Comparison of ENCODE assay signal across 9 cellular contexts in genomic region chr1:222452031-222452430, GRCh38.
"Had no signal": no experiment of that assay in that cellular context is flagged by ENCODE, and none has a peak within 500 bp of the region (broad histone marks: within the 10 kb centered on the region; RNA-seq: fewer than 3 reads in every experiment).

No MANE protein-coding gene starts in this region.

- H3K27ac ChIP-seq: KMS-11 had no signal

- FAIRE-seq: H1, H54, HTR-8/SVneo had no signal

- H3K4me3 ChIP-seq: GM23338 had no signal

- H3K36me3 Mint-ChIP-seq: IgD-negative memory B cell had no signal

- ATAC-seq: GM23338 had no signal

- H2AFZ ChIP-seq: GM23338 had no signal

- H3K4me3 Mint-ChIP-seq: GM23338, H9, IgD-negative memory B cell had no signal

- H3K4me2 ChIP-seq: GM23338, KMS-11 had no signal

- H3K27ac Mint-ChIP-seq: GM23338, H9 had no signal

- DNase-seq: H9, HCEC 1CT, KBM-7 had no signal

- H3K9ac ChIP-seq: KMS-11 had no signal
